15 cellular contexts compared by ENCODE assay signal in the genomic region with DNA sequence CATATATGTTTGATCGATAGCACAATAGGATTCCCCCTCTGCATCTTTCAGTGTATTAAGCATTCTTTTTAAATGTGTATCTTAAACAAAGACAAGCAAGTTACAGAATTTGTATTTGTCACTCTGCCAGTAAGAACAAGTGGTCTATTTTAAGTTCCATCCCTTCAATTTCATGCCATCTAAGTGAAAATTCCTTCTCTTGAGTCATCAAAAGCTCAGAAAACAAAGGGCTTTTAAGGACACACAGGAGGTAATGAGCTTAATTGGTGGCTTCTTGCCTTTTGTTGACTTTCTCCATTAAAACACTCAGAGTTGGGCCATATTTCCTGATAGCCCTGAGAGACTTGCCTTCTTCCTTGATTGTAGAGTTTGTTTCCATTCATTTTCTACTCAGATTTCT.
DNase-seq lines count a peak whose midpoint lies in the region; ATAC-seq lines count a peak whose summit lies in the region.
"Had no signal": no experiment of that assay in that cellular context is flagged by ENCODE, and none has a peak within 500 bp of the region (broad histone marks: within the 10 kb centered on the region; RNA-seq: fewer than 3 reads in every experiment).

No MANE protein-coding gene starts in this region.

- no peak overlapping the region for H2AFZ ChIP-seq in neuronal stem cell (ENCODE audit: low read length)
- H2AFZ ChIP-seq: hepatocyte had no signal

- no peaks in the 10 kb centered on the region for H3K4me1 Mint-ChIP-seq in naive thymus-derived CD4-positive, alpha-beta T cell
- H3K4me1 Mint-ChIP-seq: activated naive CD8-positive, alpha-beta T cell treated with anti-CD3 and anti-CD28 coated beads, Interleukin-2, amount 50 U/mL, for 24 hours; CD4-positive, CD25-positive, alpha-beta regulatory T cell had no signal

- H3K36me3 Mint-ChIP-seq in naive thymus-derived CD4-positive, alpha-beta T cell: no peaks in the 10 kb centered on the region
- H3K36me3 Mint-ChIP-seq: CD4-positive, CD25-positive, alpha-beta regulatory T cell had no signal

- H3K4me3 Mint-ChIP-seq in naive thymus-derived CD4-positive, alpha-beta T cell: no peak overlapping the region
- H3K4me3 Mint-ChIP-seq: activated naive CD8-positive, alpha-beta T cell treated with anti-CD3 and anti-CD28 coated beads, Interleukin-2, amount 50 U/mL, for 24 hours; CD4-positive, CD25-positive, alpha-beta regulatory T cell had no signal

- H4K91ac ChIP-seq in neuronal stem cell (ENCODE audit: low read depth, low read length, poor library complexity): no peak overlapping the region

- no peaks in the 10 kb centered on the region for H3K79me1 ChIP-seq in neuronal stem cell (ENCODE audit: low read depth, low read length)

- no peak overlapping the region for H3K27ac Mint-ChIP-seq in naive thymus-derived CD4-positive, alpha-beta T cell
- H3K27ac Mint-ChIP-seq: activated naive CD8-positive, alpha-beta T cell treated with anti-CD3 and anti-CD28 coated beads, Interleukin-2, amount 50 U/mL, for 24 hours; CD4-positive, CD25-positive, alpha-beta regulatory T cell; progenitor cell of endocrine pancreas had no signal

- H2BK5ac ChIP-seq in neuronal stem cell (ENCODE audit: low read length): no peak overlapping the region

- no peak overlapping the region for H3K23ac ChIP-seq in neuronal stem cell (ENCODE audit: low read depth, low read length, poor library complexity)

- CTCF ChIA-PET in naive thymus-derived CD4-positive, alpha-beta T cell (lab: Charles Lee): no interaction called here

- H3K36me3 ChIP-seq in neuronal stem cell (replicated peaks in 1 of 2; ENCODE audit: control insufficient read depth in 2 of 2, insufficient read depth in 2 of 2, low read length in 2 of 2): no peaks in the 10 kb centered on the region
- no peaks in the 10 kb centered on the region for H3K36me3 ChIP-seq in naive thymus-derived CD4-positive, alpha-beta T cell (ENCODE audit: control insufficient read depth in 2 of 3, insufficient read depth in 3 of 3, low read length in 3 of 3)

- no peak overlapping the region for H3K4ac ChIP-seq in neuronal stem cell (ENCODE audit: low read length)

- H4K8ac ChIP-seq in neuronal stem cell (ENCODE audit: low read depth, low read length): no peak overlapping the region

- no peak overlapping the region for H3K9ac ChIP-seq in neuronal stem cell (ENCODE audit: low read depth, low read length, poor library complexity)

- H3K4me3 ChIP-seq in neuronal stem cell (ENCODE audit: low read length in 2 of 2): no peak overlapping the region
- no peak overlapping the region for H3K4me3 ChIP-seq in naive thymus-derived CD4-positive, alpha-beta T cell (ENCODE audit: low read length)
- H3K4me3 ChIP-seq: hepatocyte had no signal

- H3K9me3 Mint-ChIP-seq in naive thymus-derived CD4-positive, alpha-beta T cell: peaks cover 0 to 6% (median 0%) of the 10 kb centered on the region in 11 donors

- no peaks in the 10 kb centered on the region for H3K27me3 ChIP-seq in neuronal stem cell (ENCODE audit: control insufficient read depth in 3 of 3, insufficient read depth in 3 of 3, low read depth in 1 of 3, low read length in 3 of 3)
- no peaks in the 10 kb centered on the region for H3K27me3 ChIP-seq in naive thymus-derived CD4-positive, alpha-beta T cell (ENCODE audit: control insufficient read depth in 2 of 2, insufficient read depth in 2 of 2, low read length in 2 of 2)
- H3K27me3 ChIP-seq: hepatocyte had no signal

- intact Hi-C loops in naive thymus-derived CD4-positive, alpha-beta T cell (cut with micrococcal nuclease): no loop called here

- H3K4me1 ChIP-seq in neuronal stem cell (ENCODE audit: control insufficient read depth in 2 of 2, insufficient read depth in 1 of 2, low read depth in 1 of 2, low read length in 2 of 2): no peaks in the 10 kb centered on the region
- H3K4me1 ChIP-seq in naive thymus-derived CD4-positive, alpha-beta T cell (ENCODE audit: control insufficient read depth in 2 of 2, insufficient read depth in 2 of 2, low read length in 2 of 2): no peaks in the 10 kb centered on the region

- no peak overlapping the region for H2BK15ac ChIP-seq in neuronal stem cell (ENCODE audit: low read length)

- no peak overlapping the region for H2BK12ac ChIP-seq in neuronal stem cell (ENCODE audit: low read length)

- ATAC-seq in naive thymus-derived CD4-positive, alpha-beta T cell: no peak
- ATAC-seq: activated naive CD8-positive, alpha-beta T cell treated with anti-CD3 and anti-CD28 coated beads, Interleukin-2, amount 50 U/mL, for 24 hours had no signal

- no peak overlapping the region for H2AK5ac ChIP-seq in neuronal stem cell (ENCODE audit: low read depth, low read length)

- DNase-seq in EL: peak; percentile 39
- peak; percentile 94 for DNase-seq in NCI-H69 (lab: John Stamatoyannopoulos, UW)
- DNase-seq in epidermal melanocyte (ENCODE audit: insufficient read length, low spot score): peak; percentile 23
- DNase-seq in neuronal stem cell (ENCODE audit: low spot score): peak; percentile 9
- DNase-seq in naive thymus-derived CD4-positive, alpha-beta T cell: no peak
- no peak for DNase-seq in DMS114 treated with DMSO at 0.1 percent for 48 hours (lab: John Stamatoyannopoulos, UW; ENCODE audit: unreplicated experiment)
- no peak for DNase-seq in inferior parietal cortex (ENCODE audit: extremely low spot score)
- no peak for DNase-seq in NCI-H187 (lab: John Stamatoyannopoulos, UW)
- DNase-seq: activated CD4-positive, alpha-beta T cell treated with anti-CD3 and anti-CD28 coated beads, Interleukin-2, amount 50 U/mL, for 48 hours; activated naive CD8-positive, alpha-beta T cell treated with anti-CD3 and anti-CD28 coated beads, Interleukin-2, amount 50 U/mL, for 24 hours; CD4-positive, CD25-positive, alpha-beta regulatory T cell; IMR-90; NCI-H1092 treated with DMSO at 0.1 percent for 48 hours had no signal

- no CpG with 5 or more reads among the region's 1 CpG for WGBS in neuronal stem cell (ENCODE audit: extremely low coverage in 2 of 2, insufficient read length in 2 of 2, insufficient replicate concordance in 1 of 2), 2 donors

- POLR2A ChIA-PET in naive thymus-derived CD4-positive, alpha-beta T cell (lab: Charles Lee): no interaction called here

- H3K18ac ChIP-seq in neuronal stem cell (ENCODE audit: low read length): no peak overlapping the region

- H3K4me2 ChIP-seq in neuronal stem cell (ENCODE audit: insufficient read depth, low read length, poor library complexity, severe bottlenecking): no peak overlapping the region
- H3K4me2 ChIP-seq: hepatocyte had no signal

- H3K27ac ChIP-seq in neuronal stem cell (replicated peaks; ENCODE audit: low read length): no peak overlapping the region
- no peak overlapping the region for H3K27ac ChIP-seq in naive thymus-derived CD4-positive, alpha-beta T cell (ENCODE audit: low read depth, low read length)
- H3K27ac ChIP-seq: hepatocyte had no signal

- no peak overlapping the region for H3K14ac ChIP-seq in neuronal stem cell (ENCODE audit: low read length)

- H3K27me3 Mint-ChIP-seq in naive thymus-derived CD4-positive, alpha-beta T cell: no peaks in the 10 kb centered on the region
- H3K27me3 Mint-ChIP-seq: activated naive CD8-positive, alpha-beta T cell treated with anti-CD3 and anti-CD28 coated beads, Interleukin-2, amount 50 U/mL, for 24 hours; CD4-positive, CD25-positive, alpha-beta regulatory T cell; progenitor cell of endocrine pancreas had no signal

- H2BK120ac ChIP-seq in neuronal stem cell (ENCODE audit: low read depth, low read length): no peak overlapping the region

- H3K9me3 ChIP-seq in neuronal stem cell (replicated peaks in 1 of 2; ENCODE audit: control insufficient read depth in 2 of 2, insufficient read depth in 1 of 2, low read depth in 1 of 2, low read length in 2 of 2): peaks cover 0 to 4% of the 10 kb centered on the region in 2 donors
- H3K9me3 ChIP-seq in naive thymus-derived CD4-positive, alpha-beta T cell (ENCODE audit: control insufficient read depth in 2 of 3, low read length in 3 of 3): no peaks in the 10 kb centered on the region

Comparison
In these comparisons a context has a peak if more than half of its experiments do, and no peak if none do; other contexts are left out.
1. DNase-seq: peak in EL (single experiment), NCI-H69 (single experiment), epidermal melanocyte (single experiment) and neuronal stem cell (single experiment); none in naive thymus-derived CD4-positive, alpha-beta T cell (0 of 9), DMS114 treated with DMSO at 0.1 percent for 48 hours (single experiment), inferior parietal cortex (single experiment) and NCI-H187 (0 of 2).